In genomic region chr19:45492137-45492626, GRCh38 we compare ENCODE assay signal across 9 cellular contexts. TPM values are rescaled to one million over a fixed set of nuclear protein-coding genes. Genes with fewer than 3 reads are reported as not detected.
DNase-seq lines count a peak whose midpoint lies in the region; ATAC-seq and TF ChIP-seq lines count a peak whose summit lies in the region.
"Had no signal": no experiment of that assay in that cellular context is flagged by ENCODE, and none has a peak within 500 bp of the region (broad histone marks: within the 10 kb centered on the region; RNA-seq: fewer than 3 reads in every experiment).

No MANE protein-coding gene starts in this region.

- H3K27ac Mint-ChIP-seq in brain, result peak overlapping the region in 2 of 5 experiments; percentile 70 to 81
- H3K27ac Mint-ChIP-seq in mesothelial cell of epicardium, result peak overlapping the region; percentile 41

- H3K9me3 Mint-ChIP-seq in brain, result peaks cover 0 to 14% (median 0%) of the 10 kb centered on the region in 5 experiments
- H3K9me3 Mint-ChIP-seq in mesothelial cell of epicardium, result no peaks in the 10 kb centered on the region

- no peaks in the 10 kb centered on the region for H3K27me3 ChIP-seq in cardiac muscle cell
- peaks cover 18% of the 10 kb centered on the region for H3K27me3 ChIP-seq in transverse colon
- H3K27me3 ChIP-seq: BE2C had no signal

- H3K4me1 Mint-ChIP-seq in brain (peaks cover 41% of the 10 kb centered on the region), mesothelial cell of epicardium (peaks cover 11% of the 10 kb centered on the region)

- DNase-seq in cardiac muscle cell (ENCODE audit: low read depth in 1 of 2, low spot score in 1 of 2) (no peak), Right ventricle myocardium inferior (ENCODE audit: missing footprints) (no peak), mesothelial cell of epicardium (ENCODE audit: low spot score in 2 of 2, unreplicated experiment in 2 of 2) (no peak), transverse colon (no peak), NCI-H1105 treated with DMSO at 0.1 percent for 48 hours (lab: John Stamatoyannopoulos, UW) (no peak), OCI-M1 (lab: John Stamatoyannopoulos, UW) (no peak)
- no peak for DNase-seq in stimulated activated CD4-positive, alpha-beta T cell treated with anti-CD3 and anti-CD28 coated beads, Interleukin-4, amount 100 ng/mL, for 24 hours
- DNase-seq: BE2C had no signal

- H3K4me3 ChIP-seq in cardiac muscle cell, result peak overlapping the region; percentile 70
- H3K4me3 ChIP-seq in transverse colon, result peak overlapping the region in 3 of 4 donors; percentile 26 to 58 (median 42)

- H3K9me3 ChIP-seq in cardiac muscle cell (ENCODE audit: low read depth) (no peaks in the 10 kb centered on the region), transverse colon (no peaks in the 10 kb centered on the region)
- H3K9me3 ChIP-seq: BE2C had no signal

- H3K4me3 Mint-ChIP-seq in brain (peak overlapping the region; percentile 23 to 86 (median 68)), mesothelial cell of epicardium (peak overlapping the region; percentile 84)

- 80 to 90% methylated on average over 2 to 5 of the region's 5 CpGs for WGBS in transverse colon (ENCODE audit: low coverage in 1 of 2), 2 donors

- intact Hi-C loops in Right ventricle myocardium inferior (cut with DNase I) (loop anchor here (10.0 kb wide), 1 partner anchor 153 kb away; no protein-coding TSS in a partner anchor), transverse colon (cut with DNase I; ENCODE audit: low total_unique reads) (no loop called here)

- TF ChIP-seq POLR2A in transverse colon (IDR thresholded peaks at IDR 0.05), result no peak

- ATAC-seq in Right ventricle myocardium inferior, result no peak

- H3K36me3 ChIP-seq in cardiac muscle cell, result no peaks in the 10 kb centered on the region
- no peaks in the 10 kb centered on the region for H3K36me3 ChIP-seq in transverse colon

- H3K4me1 ChIP-seq in cardiac muscle cell (ENCODE audit: low read depth) (no peaks in the 10 kb centered on the region), transverse colon (peaks cover 8 to 32% (median 14%) of the 10 kb centered on the region in 4 donors)
- H3K4me1 ChIP-seq: BE2C had no signal

- H3K27me3 Mint-ChIP-seq in brain (peaks cover 11% of the 10 kb centered on the region), mesothelial cell of epicardium (ENCODE audit: low read depth) (peaks cover 13% of the 10 kb centered on the region)

- no peak for TF ChIP-seq CTCF in cardiac muscle cell (IDR thresholded peaks at IDR 0.05; ENCODE audit: low read depth, low read length)
- TF ChIP-seq CTCF in brain (conservative IDR thresholded peaks at IDR 0.05), result no peak
- no peak for TF ChIP-seq CTCF in mesothelial cell of epicardium (IDR thresholded peaks at IDR 0.05; ENCODE audit: unreplicated experiment)
- no peak for TF ChIP-seq CTCF in transverse colon (IDR thresholded peaks at IDR 0.05)

- in situ Hi-C loops in transverse colon (cut with MboI; ENCODE audit: low pct_ligation_motif_present in 1 of 4, low pct_unique_long_range_greater_than_20kb in 1 of 4, low sequenced_read_pairs in 3 of 4), result no loop called here

- no peak for TF ChIP-seq EP300 in transverse colon (IDR thresholded peaks at IDR 0.05; ENCODE audit: low read depth)

- H3K36me3 Mint-ChIP-seq in brain (peaks cover 31% of the 10 kb centered on the region), mesothelial cell of epicardium (no peaks in the 10 kb centered on the region)

- H3K27ac ChIP-seq in cardiac muscle cell (peak overlapping the region; percentile 98), transverse colon (peak overlapping the region; percentile 50 to 80 (median 68))

RNA-seq across cellular contexts. Expression of gene RTN2, which starts 4.7 kb away (rescaled TPM):
- 43.7 and 56.5 TPM in 2 replicates for total RNA-seq in cardiac muscle cell
- polyA plus RNA-seq in cardiac muscle cell, result 92.2 and 111 TPM in 2 replicates
- total RNA-seq in Right ventricle myocardium inferior, result 30.6 TPM
- polyA plus RNA-seq in brain (ENCODE audit: insufficient read depth, low read depth, low replicate concordance), result 64.4 TPM
- total RNA-seq in mesothelial cell of epicardium, result 15.2 to 18.1 TPM (median 16.7 TPM) in 3 replicates
- total RNA-seq in transverse colon, result 10 to 100 TPM in 1 of 4 donors, 1 to 10 TPM in 1, not detected in 2; 5.7 to 13.5 TPM

RNA-seq across cellular contexts. Expression of gene PPM1N, which starts 6.1 kb away (rescaled TPM):
- total RNA-seq in cardiac muscle cell (1.3 and 2.9 TPM in 2 replicates), Right ventricle myocardium inferior (0.65 TPM), mesothelial cell of epicardium (0.38 to 0.60 TPM (median 0.59 TPM) in 3 replicates), transverse colon (1 to 10 TPM in 2 of 4 donors, under 1 TPM in 1, not detected in 1; 1.00 to 4.3 (median 1.4) TPM)
- polyA plus RNA-seq in cardiac muscle cell (1.2 and 4.0 TPM in 2 replicates), brain (ENCODE audit: insufficient read depth, low read depth, low replicate concordance) (1.8 TPM)

RNA-seq across cellular contexts. Expression of gene VASP, which starts 15.1 kb away (rescaled TPM):
- total RNA-seq in cardiac muscle cell (91.6 and 95.8 TPM in 2 replicates), Right ventricle myocardium inferior (49.0 TPM), mesothelial cell of epicardium (49.3 to 54.8 TPM (median 53.8 TPM) in 3 replicates), transverse colon (100 to 1,000 TPM; 167 to 465 (median 204) TPM)
- polyA plus RNA-seq in cardiac muscle cell (72.4 and 83.3 TPM in 2 replicates), brain (ENCODE audit: insufficient read depth, low read depth, low replicate concordance) (34.2 TPM)

RNA-seq across cellular contexts. Expression of gene FOSB, which starts 24.4 kb away (rescaled TPM):
- 0.88 and 4.5 TPM in 2 replicates for total RNA-seq in cardiac muscle cell
- 1.7 and 3.0 TPM in 2 replicates for polyA plus RNA-seq in cardiac muscle cell
- 0.32 TPM for total RNA-seq in Right ventricle myocardium inferior
- 0.92 TPM for polyA plus RNA-seq in brain (ENCODE audit: insufficient read depth, low read depth, low replicate concordance)
- 272 to 287 TPM (median 278 TPM) in 3 replicates for total RNA-seq in mesothelial cell of epicardium
- 10 to 100 TPM; 14.5 to 64.7 (median 25.6) TPM for total RNA-seq in transverse colon
